In genomic region chr2:148875387-148876051, GRCh38 we compare ENCODE assay signal across 7 cellular contexts. TPM values are rescaled to one million over a fixed set of nuclear protein-coding genes. Genes with fewer than 3 reads are reported as not detected.
A peak's percentile ranks its signal among the peaks of the same experiment; 100 is the strongest.
DNase-seq lines count a peak whose midpoint lies in the region; ATAC-seq and TF ChIP-seq lines count a peak whose summit lies in the region.

No MANE protein-coding gene starts in this region.

- H3K9me3 ChIP-seq in vagina: no peaks in the 10 kb centered on the region

- peak overlapping the region; percentile 79 for H3K4me3 Mint-ChIP-seq in activated naive CD8-positive, alpha-beta T cell treated with anti-CD3 and anti-CD28 coated beads, Interleukin-2, amount 10 ng/mL, durations not matched to agents 7 days and 5 days

- peaks cover 5% of the 10 kb centered on the region for H3K79me2 ChIP-seq in mesendoderm (ENCODE audit: control insufficient read depth, insufficient read depth, low read length)

- peak overlapping the region; percentile 85 for H3K56ac ChIP-seq in mesendoderm (ENCODE audit: low read length)

- TF ChIP-seq CTCF in GM12864 (IDR thresholded peaks at IDR 0.05; ENCODE audit: low read depth, low read length, missing control alignments) (no peak), GM20000 (IDR thresholded peaks at IDR 0.05; ENCODE audit: extremely low read depth, missing control alignments) (no peak), vagina (IDR thresholded peaks at IDR 0.05) (no peak)

- no peaks in the 10 kb centered on the region for H3K4me1 ChIP-seq in mesendoderm (ENCODE audit: control insufficient read depth, low read depth, low read length)
- H3K4me1 ChIP-seq in vagina: peaks cover 24% of the 10 kb centered on the region

- peak overlapping the region; percentile 39 for H3K4me3 ChIP-seq in GM12864 (ENCODE audit: low read depth, low read length)
- H3K4me3 ChIP-seq in mesendoderm (ENCODE audit: low read length): peak overlapping the region; percentile 65
- H3K4me3 ChIP-seq in vagina: peak overlapping the region; percentile 56 to 62

- intact Hi-C loops in vagina (cut with DNase I): no loop called here

- H3K36me3 Mint-ChIP-seq in activated naive CD8-positive, alpha-beta T cell treated with anti-CD3 and anti-CD28 coated beads, Interleukin-2, amount 10 ng/mL, durations not matched to agents 7 days and 5 days: peaks cover 3% of the 10 kb centered on the region

- DNase-seq in GM12864 (ENCODE audit: low read depth) (no peak), GM20000 (ENCODE audit: low spot score) (peak; percentile 59), mesendoderm (peak; percentile 45), vagina (ENCODE audit: extremely low spot score in 2 of 2) (no peak), islet precursor cell (no peak)
- peak; percentile 47 for DNase-seq in activated naive CD8-positive, alpha-beta T cell treated with anti-CD3 and anti-CD28 coated beads, Interleukin-2, amount 10 ng/mL, durations not matched to agents 7 days and 5 days

- no peak overlapping the region for H3K27ac Mint-ChIP-seq in activated naive CD8-positive, alpha-beta T cell treated with anti-CD3 and anti-CD28 coated beads, Interleukin-2, amount 10 ng/mL, durations not matched to agents 7 days and 5 days

- no CpG with 5 or more reads among the region's 74 CpGs for WGBS in mesendoderm (ENCODE audit: extremely low coverage, insufficient coverage, low lambda C conversion rate)

- H3K27me3 ChIP-seq in mesendoderm (ENCODE audit: insufficient read depth, low read length, poor library complexity): no peaks in the 10 kb centered on the region
- H3K27me3 ChIP-seq in vagina: no peaks in the 10 kb centered on the region

- no peak overlapping the region for H2BK15ac ChIP-seq in mesendoderm (replicated peaks; ENCODE audit: low read depth)

- no peak overlapping the region for H2BK5ac ChIP-seq in mesendoderm (ENCODE audit: low read length)

- POLR2A ChIA-PET in activated naive CD8-positive, alpha-beta T cell treated with anti-CD3 and anti-CD28 coated beads, Interleukin-2, amount 10 ng/mL, durations not matched to agents 7 days and 5 days (lab: Charles Lee): interaction anchor here (1.3 kb wide), 1 partner anchor 230 kb away, joined by 4 read pairs; no protein-coding TSS in a partner anchor

- H3K4me1 Mint-ChIP-seq in activated naive CD8-positive, alpha-beta T cell treated with anti-CD3 and anti-CD28 coated beads, Interleukin-2, amount 10 ng/mL, durations not matched to agents 7 days and 5 days: peaks cover 7% of the 10 kb centered on the region

- H3K4me2 ChIP-seq in mesendoderm (ENCODE audit: low read length): peak overlapping the region; percentile 85

- peak overlapping the region; percentile 73 for H3K9ac ChIP-seq in mesendoderm (ENCODE audit: low read length)

- H3K9me3 Mint-ChIP-seq in activated naive CD8-positive, alpha-beta T cell treated with anti-CD3 and anti-CD28 coated beads, Interleukin-2, amount 10 ng/mL, durations not matched to agents 7 days and 5 days: peaks cover 4% of the 10 kb centered on the region

- peak overlapping the region; percentile 62 for H3K4ac ChIP-seq in mesendoderm (ENCODE audit: low read depth, low read length)

- H3K36me3 ChIP-seq in mesendoderm (ENCODE audit: control insufficient read depth, insufficient read depth, low read length) (no peaks in the 10 kb centered on the region), vagina (no peaks in the 10 kb centered on the region)

- H3K27me3 Mint-ChIP-seq in activated naive CD8-positive, alpha-beta T cell treated with anti-CD3 and anti-CD28 coated beads, Interleukin-2, amount 10 ng/mL, durations not matched to agents 7 days and 5 days: peaks cover 17% of the 10 kb centered on the region

- H2BK120ac ChIP-seq in mesendoderm (ENCODE audit: low read depth, low read length): no peak overlapping the region

- no peak overlapping the region for H3K27ac ChIP-seq in mesendoderm (ENCODE audit: low read depth, low read length)
- H3K27ac ChIP-seq in vagina: no peak overlapping the region

- H4K5ac ChIP-seq in mesendoderm (ENCODE audit: low read length): no peak overlapping the region

- no peak overlapping the region for H3K23ac ChIP-seq in mesendoderm (ENCODE audit: low read length)

- H3K18ac ChIP-seq in mesendoderm (ENCODE audit: low read length): peak overlapping the region; percentile 92

- H2AK5ac ChIP-seq in mesendoderm (ENCODE audit: low read length): no peak overlapping the region

- no peak for TF ChIP-seq POLR2A in vagina (IDR thresholded peaks at IDR 0.05)

- peak; percentile 22 for ATAC-seq in HG03460 (IDR thresholded peaks at IDR 0.05; ENCODE audit: unreplicated experiment)
- ATAC-seq in activated naive CD8-positive, alpha-beta T cell treated with anti-CD3 and anti-CD28 coated beads, Interleukin-2, amount 10 ng/mL, durations not matched to agents 7 days and 5 days (ENCODE audit: low read depth): no peak

- peak overlapping the region; percentile 42 for H4K8ac ChIP-seq in mesendoderm (ENCODE audit: low read depth, low read length)

- peaks cover 5% of the 10 kb centered on the region for H3K79me1 ChIP-seq in mesendoderm (ENCODE audit: low read length)

RNA-seq across cellular contexts. Expression of gene KIF5C, which starts 0.5 kb away (rescaled TPM):
- 10 to 100 TPM; 13.3 to 14.2 TPM for total RNA-seq in activated naive CD8-positive, alpha-beta T cell treated with anti-CD3 and anti-CD28 coated beads, Interleukin-2, amount 10 ng/mL, durations not matched to agents 7 days and 5 days
- 42.1 TPM for polyA plus RNA-seq in mesendoderm (2013, experiment 1 of 2)
- polyA plus RNA-seq in mesendoderm (2013, experiment 2 of 2): 44.9 TPM
- 13.3 TPM for total RNA-seq in vagina

Comparison
In these comparisons a context has a peak if more than half of its experiments do, and no peak if none do; other contexts are left out.
1. DNase-seq: peak in GM20000 (single experiment), activated naive CD8-positive, alpha-beta T cell treated with anti-CD3 and anti-CD28 coated beads, Interleukin-2, amount 10 ng/mL, durations not matched to agents 7 days and 5 days (single experiment) and mesendoderm (single experiment); none in GM12864 (single experiment), vagina (0 of 2) and islet precursor cell (single experiment).
2. Peak in every context shown above with its lines, with median percentiles within 50 percentile points of each other: H3K4me3 ChIP-seq.